In genomic region chr3:141345528-141345927, GRCh38 we compare ENCODE assay signal across 14 cellular contexts. TPM values are rescaled to one million over a fixed set of nuclear protein-coding genes. Genes with fewer than 3 reads are reported as not detected.
A peak's percentile ranks its signal among the peaks of the same experiment; 100 is the strongest.
DNase-seq lines count a peak whose midpoint lies in the region; ATAC-seq and TF ChIP-seq lines count a peak whose summit lies in the region.
"Had no signal": no experiment of that assay in that cellular context is flagged by ENCODE, and none has a peak within 500 bp of the region (broad histone marks: within the 10 kb centered on the region; RNA-seq: fewer than 3 reads in every experiment).

No MANE protein-coding gene starts in this region.

- TF ChIP-seq CTCF in Peyer's patch (IDR thresholded peaks at IDR 0.05) = no peak
- TF ChIP-seq CTCF in transverse colon (IDR thresholded peaks at IDR 0.05) = no peak

- DNase-seq in Peyer's patch = no peak
- no peak for DNase-seq in transverse colon
- DNase-seq in medulla oblongata (ENCODE audit: extremely low spot score) = no peak
- DNase-seq: CD8-positive, alpha-beta T cell; COR-L47; DMS153; DMS79 treated with DMSO at 0.1 percent for 48 hours; EL; H7 had no signal

- ATAC-seq in HG03520 (IDR thresholded peaks at IDR 0.05; ENCODE audit: unreplicated experiment) (no peak), HG03108 (IDR thresholded peaks at IDR 0.05; ENCODE audit: unreplicated experiment) (no peak)
- ATAC-seq: CD8-positive, alpha-beta T cell; GM23338 had no signal

- peak overlapping the region in 1 of 4 donors; percentile 19 for H3K4me3 ChIP-seq in Peyer's patch
- H3K4me3 ChIP-seq in duodenal mucosa (ENCODE audit: low read depth in 1 of 2, low read length in 2 of 2) = peak overlapping the region; percentile 12 to 40
- peak overlapping the region; percentile 6 to 56 for H3K4me3 ChIP-seq in mucosa of rectum (ENCODE audit: low read length in 2 of 2)
- no peak overlapping the region for H3K4me3 ChIP-seq in transverse colon
- H3K4me3 ChIP-seq: GM23338 had no signal

- no peaks in the 10 kb centered on the region for H3K36me3 ChIP-seq in Peyer's patch
- H3K36me3 ChIP-seq in duodenal mucosa (ENCODE audit: control insufficient read depth in 1 of 2, insufficient read depth in 2 of 2, low read length in 2 of 2) = no peaks in the 10 kb centered on the region
- no peaks in the 10 kb centered on the region for H3K36me3 ChIP-seq in mucosa of rectum (ENCODE audit: control insufficient read depth in 2 of 2, insufficient read depth in 2 of 2, low read length in 2 of 2)
- no peaks in the 10 kb centered on the region for H3K36me3 ChIP-seq in transverse colon

- in situ Hi-C loops in transverse colon (cut with MboI; ENCODE audit: low pct_ligation_motif_present in 1 of 4, low pct_unique_long_range_greater_than_20kb in 1 of 4, low sequenced_read_pairs in 3 of 4) = no loop called here

- intact Hi-C loops in transverse colon (cut with DNase I; ENCODE audit: low total_unique reads) = no loop called here

- peak overlapping the region; percentile 19 to 29 for H3K9ac ChIP-seq in duodenal mucosa (ENCODE audit: low read depth in 1 of 2, low read length in 2 of 2)
- peak overlapping the region; percentile 53 to 58 for H3K9ac ChIP-seq in mucosa of rectum (ENCODE audit: low read depth in 1 of 2, low read length in 2 of 2)

- no peak for TF ChIP-seq EP300 in transverse colon (IDR thresholded peaks at IDR 0.05; ENCODE audit: low read depth)

- H3K9me3 ChIP-seq in Peyer's patch (no peaks in the 10 kb centered on the region), duodenal mucosa (ENCODE audit: control insufficient read depth in 1 of 2, low read length in 2 of 2) (no peaks in the 10 kb centered on the region), mucosa of rectum (ENCODE audit: control insufficient read depth in 2 of 2, low read length in 2 of 2) (no peaks in the 10 kb centered on the region), transverse colon (no peaks in the 10 kb centered on the region)

- H3K27me3 ChIP-seq in Peyer's patch (no peaks in the 10 kb centered on the region), duodenal mucosa (ENCODE audit: control insufficient read depth in 1 of 2, insufficient read depth in 2 of 2, low read length in 2 of 2) (no peaks in the 10 kb centered on the region), mucosa of rectum (ENCODE audit: control insufficient read depth in 2 of 2, insufficient read depth in 2 of 2, low read length in 2 of 2) (no peaks in the 10 kb centered on the region), transverse colon (no peaks in the 10 kb centered on the region)

- H3K27ac ChIP-seq in Peyer's patch (peak overlapping the region in 3 of 4 donors; percentile 37 to 82 (median 81)), duodenal mucosa (ENCODE audit: low read depth, low read length) (peak overlapping the region; percentile 53), mucosa of rectum (ENCODE audit: low read depth in 2 of 2, low read length in 2 of 2) (peak overlapping the region; percentile 91 to 92), transverse colon (peak overlapping the region; percentile 34 to 82 (median 77))

- 66% methylated on average over 2 of the region's 2 CpGs; no CpG with 5 or more reads in 1 of the 2 donors for WGBS in transverse colon (ENCODE audit: low coverage in 1 of 2), 2 donors

- TF ChIP-seq POLR2A in Peyer's patch (IDR thresholded peaks at IDR 0.05) (no peak), transverse colon (IDR thresholded peaks at IDR 0.05) (no peak)

- peaks cover 0 to 22% (median 0%) of the 10 kb centered on the region in 4 donors for H3K4me1 ChIP-seq in Peyer's patch
- H3K4me1 ChIP-seq in duodenal mucosa (ENCODE audit: control insufficient read depth in 1 of 2, insufficient read depth in 2 of 2, low read length in 2 of 2) = peaks cover 32 to 45% of the 10 kb centered on the region in 2 donors
- peaks cover 15 to 24% of the 10 kb centered on the region in 2 donors for H3K4me1 ChIP-seq in mucosa of rectum (ENCODE audit: control insufficient read depth in 2 of 2, insufficient read depth in 2 of 2, low read length in 2 of 2)
- peaks cover 0 to 35% (median 14%) of the 10 kb centered on the region in 4 donors for H3K4me1 ChIP-seq in transverse colon

RNA-seq across cellular contexts. Expression of gene ZBTB38, which starts 22.8 kb away (rescaled TPM):
- 100 to 1,000 TPM; 168 to 254 (median 184) TPM for total RNA-seq in Peyer's patch
- 100 to 1,000 TPM in 3 of 4 donors, 10 to 100 TPM in 1; 71.8 to 182 (median 169) TPM for total RNA-seq in transverse colon

Comparison
In these comparisons a context has a peak if more than half of its experiments do, and no peak if none do; other contexts are left out.
1. H3K4me3 ChIP-seq: peak in duodenal mucosa (2 of 2) and mucosa of rectum (2 of 2); none in transverse colon (0 of 4).
2. Peak in every context shown above with its lines, with median percentiles within 50 percentile points of each other: H3K27ac ChIP-seq.